Comparison of ENCODE assay signal across 17 cellular contexts in the genomic region with DNA sequence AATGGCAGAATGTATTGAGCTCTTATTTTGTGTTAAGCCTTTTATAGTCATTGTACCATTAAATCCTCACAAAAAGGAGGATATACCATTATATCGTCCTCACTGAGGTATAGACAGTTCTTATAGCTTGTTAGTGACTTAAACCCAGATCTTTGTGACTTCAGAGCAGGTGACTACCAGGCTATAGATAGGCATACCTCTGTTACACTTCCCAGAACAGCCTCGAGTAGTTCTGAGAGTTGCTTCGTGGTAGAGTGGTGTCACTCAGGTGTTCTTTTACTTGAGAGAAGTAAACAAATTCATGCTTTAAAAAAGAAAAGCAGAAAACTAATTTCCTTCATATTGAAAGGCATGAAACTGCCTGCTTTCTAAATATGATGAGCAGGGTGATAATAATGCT. TPM values are rescaled to one million over a fixed set of nuclear protein-coding genes. Genes with fewer than 3 reads are reported as not detected.
DNase-seq lines count a peak whose midpoint lies in the region; ATAC-seq and TF ChIP-seq lines count a peak whose summit lies in the region.
"Had no signal": no experiment of that assay in that cellular context is flagged by ENCODE, and none has a peak within 500 bp of the region (broad histone marks: within the 10 kb centered on the region; RNA-seq: fewer than 3 reads in every experiment).

No MANE protein-coding gene starts in this region.

- no peaks in the 10 kb centered on the region for H3K9me3 Mint-ChIP-seq in activated CD8-positive, alpha-beta T cell treated with anti-CD3 and anti-CD28 coated beads, Interleukin-2, amount 10 ng/mL, durations not matched to agents 7 days and 5 days (ENCODE audit: insufficient read depth)
- H3K9me3 Mint-ChIP-seq in activated CD8-positive, alpha-beta T cell treated with anti-CD3 and anti-CD28 coated beads for 36 hours = peaks cover 2% of the 10 kb centered on the region
- no peaks in the 10 kb centered on the region for H3K9me3 Mint-ChIP-seq in stimulated activated effector memory CD8-positive, alpha-beta T cell treated with anti-CD3 and anti-CD28 coated beads, Interleukin-12 subunit alpha, Interleukin-12 subunit beta, amount 100 ng/mL, for 72 hours

- H3K4me3 Mint-ChIP-seq in activated CD8-positive, alpha-beta T cell treated with anti-CD3 and anti-CD28 coated beads, Interleukin-2, amount 10 ng/mL, durations not matched to agents 7 days and 5 days = no peak overlapping the region
- H3K4me3 Mint-ChIP-seq in activated CD8-positive, alpha-beta T cell treated with anti-CD3 and anti-CD28 coated beads for 36 hours = no peak overlapping the region
- H3K4me3 Mint-ChIP-seq in stimulated activated effector memory CD8-positive, alpha-beta T cell treated with anti-CD3 and anti-CD28 coated beads, Interleukin-12 subunit alpha, Interleukin-12 subunit beta, amount 100 ng/mL, for 72 hours = no peak overlapping the region

- H3K4me1 ChIP-seq in MM.1S (ENCODE audit: low read length) (peaks cover 21% of the 10 kb centered on the region), PC-9 (replicated peaks; ENCODE audit: insufficient read depth) (no peaks in the 10 kb centered on the region)
- H3K4me1 ChIP-seq: A549, HAP-1 had no signal

- H3K9me3 ChIP-seq in MM.1S (replicated peaks; ENCODE audit: insufficient read depth, low read length) (no peaks in the 10 kb centered on the region), PC-9 (ENCODE audit: insufficient read depth, low read depth) (no peaks in the 10 kb centered on the region)
- H3K9me3 ChIP-seq: A549, HAP-1 had no signal

- peaks cover 17% of the 10 kb centered on the region for H3K36me3 Mint-ChIP-seq in activated CD8-positive, alpha-beta T cell treated with anti-CD3 and anti-CD28 coated beads, Interleukin-2, amount 10 ng/mL, durations not matched to agents 7 days and 5 days (ENCODE audit: low read depth)
- H3K36me3 Mint-ChIP-seq in activated CD8-positive, alpha-beta T cell treated with anti-CD3 and anti-CD28 coated beads for 36 hours (ENCODE audit: low read depth) = peaks cover 25% of the 10 kb centered on the region
- peaks cover 51% of the 10 kb centered on the region for H3K36me3 Mint-ChIP-seq in stimulated activated effector memory CD8-positive, alpha-beta T cell treated with anti-CD3 and anti-CD28 coated beads, Interleukin-12 subunit alpha, Interleukin-12 subunit beta, amount 100 ng/mL, for 72 hours

- no peak overlapping the region for H3K27ac Mint-ChIP-seq in activated CD8-positive, alpha-beta T cell treated with anti-CD3 and anti-CD28 coated beads, Interleukin-2, amount 10 ng/mL, durations not matched to agents 7 days and 5 days
- H3K27ac Mint-ChIP-seq in activated CD8-positive, alpha-beta T cell treated with anti-CD3 and anti-CD28 coated beads for 36 hours = no peak overlapping the region
- H3K27ac Mint-ChIP-seq in stimulated activated effector memory CD8-positive, alpha-beta T cell treated with anti-CD3 and anti-CD28 coated beads, Interleukin-12 subunit alpha, Interleukin-12 subunit beta, amount 100 ng/mL, for 72 hours = peak overlapping the region; percentile 35

- H3K9me2 ChIP-seq in MM.1S (replicated peaks; ENCODE audit: insufficient read depth, low read length) (no peaks in the 10 kb centered on the region), PC-9 (ENCODE audit: insufficient read depth) (no peaks in the 10 kb centered on the region)

- H3K27me3 Mint-ChIP-seq in activated CD8-positive, alpha-beta T cell treated with anti-CD3 and anti-CD28 coated beads, Interleukin-2, amount 10 ng/mL, durations not matched to agents 7 days and 5 days (ENCODE audit: low read depth) = no peaks in the 10 kb centered on the region
- H3K27me3 Mint-ChIP-seq in activated CD8-positive, alpha-beta T cell treated with anti-CD3 and anti-CD28 coated beads for 36 hours = no peaks in the 10 kb centered on the region

- BruUV-seq in PC-9 (replicated peaks; lab: Mats Ljungman, UMichigan) = no TSS peak

- H3K79me2 ChIP-seq in MM.1S (ENCODE audit: low read length) (no peaks in the 10 kb centered on the region), PC-9 (ENCODE audit: low read depth) (no peaks in the 10 kb centered on the region)

- H3K27me3 ChIP-seq in MM.1S (replicated peaks; ENCODE audit: insufficient read depth, low read length) = no peaks in the 10 kb centered on the region
- H3K27me3 ChIP-seq in PC-9 (ENCODE audit: insufficient read depth, low read depth) = no peaks in the 10 kb centered on the region

- POLR2A ChIA-PET in activated CD8-positive, alpha-beta T cell treated with anti-CD3 and anti-CD28 coated beads, Interleukin-2, amount 10 ng/mL, durations not matched to agents 7 days and 5 days (lab: Charles Lee) = no interaction called here
- POLR2A ChIA-PET in activated CD8-positive, alpha-beta T cell treated with anti-CD3 and anti-CD28 coated beads for 36 hours (lab: Charles Lee) = no interaction called here
- POLR2A ChIA-PET in PC-9 (lab: Charles Lee; ENCODE audit: unreplicated experiment) = no interaction called here

- H4K20me1 ChIP-seq in MM.1S (ENCODE audit: insufficient read depth, low read length) = no peaks in the 10 kb centered on the region
- 0 out of 2 replicates have a peak, but pooled peaks cover 4% of the 10 kb centered on the region for H4K20me1 ChIP-seq in PC-9 (ENCODE audit: insufficient read depth)

- CTCF ChIA-PET in activated CD8-positive, alpha-beta T cell treated with anti-CD3 and anti-CD28 coated beads, Interleukin-2, amount 10 ng/mL, durations not matched to agents 7 days and 5 days (lab: Charles Lee) = no interaction called here
- CTCF ChIA-PET in activated CD8-positive, alpha-beta T cell treated with anti-CD3 and anti-CD28 coated beads for 36 hours (lab: Charles Lee) = interaction anchor here (1.8 kb wide), 1 partner anchor 12 kb away, joined by 4 read pairs; no protein-coding TSS in a partner anchor
- CTCF ChIA-PET in PC-9 (lab: Charles Lee) = interaction anchor here (0.5 kb wide), 1 partner anchor 620 kb away, joined by 3 read pairs; no protein-coding TSS in a partner anchor

- peak overlapping the region; percentile 3; the same call in 1 of the 2 replicates for H3K9ac ChIP-seq in MM.1S (ENCODE audit: low read length)

- H3K27ac ChIP-seq in MM.1S (ENCODE audit: low read length) = peak overlapping the region; percentile 65
- H3K27ac ChIP-seq in PC-9 = no peak overlapping the region
- H3K27ac ChIP-seq: A549 had no signal

- H3K4me1 Mint-ChIP-seq in activated CD8-positive, alpha-beta T cell treated with anti-CD3 and anti-CD28 coated beads, Interleukin-2, amount 10 ng/mL, durations not matched to agents 7 days and 5 days (ENCODE audit: low read depth) = peaks cover 9% of the 10 kb centered on the region
- no peaks in the 10 kb centered on the region for H3K4me1 Mint-ChIP-seq in activated CD8-positive, alpha-beta T cell treated with anti-CD3 and anti-CD28 coated beads for 36 hours (ENCODE audit: low read depth)
- H3K4me1 Mint-ChIP-seq in stimulated activated effector memory CD8-positive, alpha-beta T cell treated with anti-CD3 and anti-CD28 coated beads, Interleukin-12 subunit alpha, Interleukin-12 subunit beta, amount 100 ng/mL, for 72 hours = no peaks in the 10 kb centered on the region

- no peak for DNase-seq in activated CD8-positive, alpha-beta T cell treated with anti-CD3 and anti-CD28 coated beads, Interleukin-2, amount 10 ng/mL, durations not matched to agents 7 days and 5 days
- DNase-seq in activated CD8-positive, alpha-beta T cell treated with anti-CD3 and anti-CD28 coated beads for 36 hours = no peak
- DNase-seq in MM.1S = peak; percentile 78
- no peak for DNase-seq in stimulated activated effector memory CD8-positive, alpha-beta T cell treated with anti-CD3 and anti-CD28 coated beads, Interleukin-12 subunit alpha, Interleukin-12 subunit beta, amount 100 ng/mL, for 72 hours (ENCODE audit: low spot score in 2 of 2)
- DNase-seq in HT-29 (ENCODE audit: low spot score) = no peak
- no peak for DNase-seq in PC-9
- DNase-seq: Calu3, DMS79, KG1, NCI-H1105, NCI-H187 treated with DMSO at 0.1 percent for 48 hours, NCI-H2171, NCI-H510A, PC-3 had no signal

- TF ChIP-seq CTCF in activated CD8-positive, alpha-beta T cell treated with anti-CD3 and anti-CD28 coated beads for 36 hours (IDR thresholded peaks at IDR 0.05) = no peak
- TF ChIP-seq CTCF in MM.1S (IDR thresholded peaks at IDR 0.05; ENCODE audit: low read length) (no peak), PC-9 (conservative IDR thresholded peaks at IDR 0.05) (no peak)

- peak overlapping the region; percentile 25; the same call in 1 of the 2 replicates for H3K4me2 ChIP-seq in MM.1S (ENCODE audit: low read depth, low read length)
- no peak overlapping the region for H3K4me2 ChIP-seq in PC-9
- H3K4me2 ChIP-seq: A549 had no signal

- H3F3A ChIP-seq in MM.1S (ENCODE audit: insufficient read depth, low read length) (peaks cover 12% of the 10 kb centered on the region), PC-9 (ENCODE audit: insufficient read depth, low read depth) (peaks cover 3% of the 10 kb centered on the region; the same call in 1 of the 2 replicates)

- no peaks in the 10 kb centered on the region for H3K36me3 ChIP-seq in MM.1S (replicated peaks; ENCODE audit: insufficient read depth, low read length)
- 0 out of 2 replicates have a peak, but pooled peaks cover 6% of the 10 kb centered on the region for H3K36me3 ChIP-seq in PC-9 (ENCODE audit: low read depth)
- H3K36me3 ChIP-seq: HAP-1 had no signal

- peak; percentile 60 for ATAC-seq in activated CD8-positive, alpha-beta T cell treated with anti-CD3 and anti-CD28 coated beads, Interleukin-2, amount 10 ng/mL, durations not matched to agents 7 days and 5 days
- no peak for ATAC-seq in activated CD8-positive, alpha-beta T cell treated with anti-CD3 and anti-CD28 coated beads for 36 hours
- peak; percentile 78 for ATAC-seq in GM21723 (IDR thresholded peaks at IDR 0.05; ENCODE audit: unreplicated experiment)
- ATAC-seq in stimulated activated effector memory CD8-positive, alpha-beta T cell treated with anti-CD3 and anti-CD28 coated beads, Interleukin-12 subunit alpha, Interleukin-12 subunit beta, amount 100 ng/mL, for 72 hours = no peak
- ATAC-seq: A549, PC-3 had no signal

- 0 out of 2 replicates have a peak overlapping the region, but pooled peaks have one; percentile 0 for H3K4me3 ChIP-seq in MM.1S (ENCODE audit: low read length)
- no peak overlapping the region for H3K4me3 ChIP-seq in PC-9
- H3K4me3 ChIP-seq: A549, HAP-1 had no signal

- intact Hi-C loops in activated CD8-positive, alpha-beta T cell treated with anti-CD3 and anti-CD28 coated beads for 36 hours (cut with micrococcal nuclease) = no loop called here
- intact Hi-C loops in PC-9 (cut with micrococcal nuclease; ENCODE audit: unreplicated experiment) = loop anchor here (10.0 kb wide), 1 partner anchor 1717 kb away; the partner anchor contains the start of gene POLQ

- H2AFZ ChIP-seq in MM.1S (ENCODE audit: low read length) = no peak overlapping the region
- no peak overlapping the region for H2AFZ ChIP-seq in PC-9

RNA-seq across cellular contexts. Expression of gene SEC22A, which starts 59.9 kb away (rescaled TPM):
- total RNA-seq in activated CD8-positive, alpha-beta T cell treated with anti-CD3 and anti-CD28 coated beads, Interleukin-2, amount 10 ng/mL, durations not matched to agents 7 days and 5 days = 10 to 100 TPM; 12.5 to 15.1 TPM
- total RNA-seq in activated CD8-positive, alpha-beta T cell treated with anti-CD3 and anti-CD28 coated beads for 36 hours = 10 to 100 TPM; 13.7 to 14.3 TPM
- 16.4 and 17.2 TPM in 2 replicates for total RNA-seq in HT-29 (2014; rRNA removed; shearing (Covaris generic))
- 13.2 and 20.2 TPM in 2 replicates for total RNA-seq in PC-9 (2021)

Comparison
In these comparisons a context has a peak if more than half of its experiments do, and no peak if none do; other contexts are left out.
1. ATAC-seq: peak in activated CD8-positive, alpha-beta T cell treated with anti-CD3 and anti-CD28 coated beads, Interleukin-2, amount 10 ng/mL, durations not matched to agents 7 days and 5 days (single experiment) and GM21723 (single experiment); none in activated CD8-positive, alpha-beta T cell treated with anti-CD3 and anti-CD28 coated beads for 36 hours (single experiment) and stimulated activated effector memory CD8-positive, alpha-beta T cell treated with anti-CD3 and anti-CD28 coated beads, Interleukin-12 subunit alpha, Interleukin-12 subunit beta, amount 100 ng/mL, for 72 hours (single experiment).